Comparison of ENCODE assay signal across 1 cellular context in the genomic region with DNA sequence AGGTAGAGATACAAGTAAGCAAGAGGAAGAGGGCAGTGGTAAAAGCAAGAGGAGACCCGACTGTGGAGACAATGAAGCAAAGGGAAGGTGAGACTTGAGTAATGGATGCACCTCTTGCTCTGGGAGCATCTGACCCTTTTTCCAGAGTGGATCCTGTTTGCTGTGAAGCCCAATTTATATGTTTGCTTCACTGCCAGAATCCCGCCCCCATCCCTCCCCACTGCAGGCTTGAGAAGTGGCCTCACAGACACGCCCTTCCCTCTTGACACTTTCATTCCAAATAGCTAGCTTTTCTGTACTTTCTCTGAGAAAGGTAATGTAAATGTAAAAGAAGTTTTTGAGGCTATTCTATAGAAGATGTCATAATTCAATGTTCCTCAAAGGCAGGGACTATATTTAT.
TF ChIP-seq lines count a peak whose summit lies in the region.

No MANE protein-coding gene starts in this region.

TF ChIP-seq in WTC11, 78 proteins besides CTCF, POLR2A, EP300 and RAD21:
- TF ChIP-seq, protein P1, sequence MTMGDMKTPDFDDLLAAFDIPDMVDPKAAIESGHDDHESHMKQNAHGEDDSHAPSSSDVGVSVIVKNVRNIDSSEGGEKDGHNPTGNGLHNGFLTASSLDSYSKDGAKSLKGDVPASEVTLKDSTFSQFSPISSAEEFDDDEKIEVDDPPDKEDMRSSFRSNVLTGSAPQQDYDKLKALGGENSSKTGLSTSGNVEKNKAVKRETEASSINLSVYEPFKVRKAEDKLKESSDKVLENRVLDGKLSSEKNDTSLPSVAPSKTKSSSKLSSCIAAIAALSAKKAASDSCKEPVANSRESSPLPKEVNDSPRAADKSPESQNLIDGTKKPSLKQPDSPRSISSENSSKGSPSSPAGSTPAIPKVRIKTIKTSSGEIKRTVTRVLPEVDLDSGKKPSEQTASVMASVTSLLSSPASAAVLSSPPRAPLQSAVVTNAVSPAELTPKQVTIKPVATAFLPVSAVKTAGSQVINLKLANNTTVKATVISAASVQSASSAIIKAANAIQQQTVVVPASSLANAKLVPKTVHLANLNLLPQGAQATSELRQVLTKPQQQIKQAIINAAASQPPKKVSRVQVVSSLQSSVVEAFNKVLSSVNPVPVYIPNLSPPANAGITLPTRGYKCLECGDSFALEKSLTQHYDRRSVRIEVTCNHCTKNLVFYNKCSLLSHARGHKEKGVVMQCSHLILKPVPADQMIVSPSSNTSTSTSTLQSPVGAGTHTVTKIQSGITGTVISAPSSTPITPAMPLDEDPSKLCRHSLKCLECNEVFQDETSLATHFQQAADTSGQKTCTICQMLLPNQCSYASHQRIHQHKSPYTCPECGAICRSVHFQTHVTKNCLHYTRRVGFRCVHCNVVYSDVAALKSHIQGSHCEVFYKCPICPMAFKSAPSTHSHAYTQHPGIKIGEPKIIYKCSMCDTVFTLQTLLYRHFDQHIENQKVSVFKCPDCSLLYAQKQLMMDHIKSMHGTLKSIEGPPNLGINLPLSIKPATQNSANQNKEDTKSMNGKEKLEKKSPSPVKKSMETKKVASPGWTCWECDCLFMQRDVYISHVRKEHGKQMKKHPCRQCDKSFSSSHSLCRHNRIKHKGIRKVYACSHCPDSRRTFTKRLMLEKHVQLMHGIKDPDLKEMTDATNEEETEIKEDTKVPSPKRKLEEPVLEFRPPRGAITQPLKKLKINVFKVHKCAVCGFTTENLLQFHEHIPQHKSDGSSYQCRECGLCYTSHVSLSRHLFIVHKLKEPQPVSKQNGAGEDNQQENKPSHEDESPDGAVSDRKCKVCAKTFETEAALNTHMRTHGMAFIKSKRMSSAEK (CRISPR knock-in tag; IDR thresholded peaks at IDR 0.05; ENCODE audit: borderline replicate concordance) = no peak
- no peak for TF ChIP-seq FOXK1 (CRISPR knock-in tag; IDR thresholded peaks at IDR 0.05)
- TF ChIP-seq, protein P2, sequence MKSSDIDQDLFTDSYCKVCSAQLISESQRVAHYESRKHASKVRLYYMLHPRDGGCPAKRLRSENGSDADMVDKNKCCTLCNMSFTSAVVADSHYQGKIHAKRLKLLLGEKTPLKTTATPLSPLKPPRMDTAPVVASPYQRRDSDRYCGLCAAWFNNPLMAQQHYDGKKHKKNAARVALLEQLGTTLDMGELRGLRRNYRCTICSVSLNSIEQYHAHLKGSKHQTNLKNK (CRISPR knock-in tag; IDR thresholded peaks at IDR 0.05) = no peak
- no peak for TF ChIP-seq JUN (CRISPR knock-in tag; IDR thresholded peaks at IDR 0.05)
- no peak for TF ChIP-seq CBFB (CRISPR knock-in tag; IDR thresholded peaks at IDR 0.05; ENCODE audit: low read depth)
- TF ChIP-seq OVOL2 (CRISPR knock-in tag; IDR thresholded peaks at IDR 0.05; ENCODE audit: borderline replicate concordance) = no peak
- TF ChIP-seq, protein P3, sequence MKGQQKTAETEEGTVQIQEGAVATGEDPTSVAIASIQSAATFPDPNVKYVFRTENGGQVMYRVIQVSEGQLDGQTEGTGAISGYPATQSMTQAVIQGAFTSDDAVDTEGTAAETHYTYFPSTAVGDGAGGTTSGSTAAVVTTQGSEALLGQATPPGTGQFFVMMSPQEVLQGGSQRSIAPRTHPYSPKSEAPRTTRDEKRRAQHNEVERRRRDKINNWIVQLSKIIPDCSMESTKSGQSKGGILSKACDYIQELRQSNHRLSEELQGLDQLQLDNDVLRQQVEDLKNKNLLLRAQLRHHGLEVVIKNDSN (CRISPR knock-in tag; IDR thresholded peaks at IDR 0.05) = no peak
- TF ChIP-seq, protein P4, sequence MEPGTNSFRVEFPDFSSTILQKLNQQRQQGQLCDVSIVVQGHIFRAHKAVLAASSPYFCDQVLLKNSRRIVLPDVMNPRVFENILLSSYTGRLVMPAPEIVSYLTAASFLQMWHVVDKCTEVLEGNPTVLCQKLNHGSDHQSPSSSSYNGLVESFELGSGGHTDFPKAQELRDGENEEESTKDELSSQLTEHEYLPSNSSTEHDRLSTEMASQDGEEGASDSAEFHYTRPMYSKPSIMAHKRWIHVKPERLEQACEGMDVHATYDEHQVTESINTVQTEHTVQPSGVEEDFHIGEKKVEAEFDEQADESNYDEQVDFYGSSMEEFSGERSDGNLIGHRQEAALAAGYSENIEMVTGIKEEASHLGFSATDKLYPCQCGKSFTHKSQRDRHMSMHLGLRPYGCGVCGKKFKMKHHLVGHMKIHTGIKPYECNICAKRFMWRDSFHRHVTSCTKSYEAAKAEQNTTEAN (CRISPR knock-in tag; IDR thresholded peaks at IDR 0.05) = no peak
- TF ChIP-seq SMAD3 (CRISPR knock-in tag; IDR thresholded peaks at IDR 0.05; ENCODE audit: borderline replicate concordance) = no peak
- no peak for TF ChIP-seq ZNF121 (CRISPR knock-in tag; IDR thresholded peaks at IDR 0.05)
- no peak for TF ChIP-seq NFE2L1 (CRISPR knock-in tag; IDR thresholded peaks at IDR 0.05)
- TF ChIP-seq, protein P5, sequence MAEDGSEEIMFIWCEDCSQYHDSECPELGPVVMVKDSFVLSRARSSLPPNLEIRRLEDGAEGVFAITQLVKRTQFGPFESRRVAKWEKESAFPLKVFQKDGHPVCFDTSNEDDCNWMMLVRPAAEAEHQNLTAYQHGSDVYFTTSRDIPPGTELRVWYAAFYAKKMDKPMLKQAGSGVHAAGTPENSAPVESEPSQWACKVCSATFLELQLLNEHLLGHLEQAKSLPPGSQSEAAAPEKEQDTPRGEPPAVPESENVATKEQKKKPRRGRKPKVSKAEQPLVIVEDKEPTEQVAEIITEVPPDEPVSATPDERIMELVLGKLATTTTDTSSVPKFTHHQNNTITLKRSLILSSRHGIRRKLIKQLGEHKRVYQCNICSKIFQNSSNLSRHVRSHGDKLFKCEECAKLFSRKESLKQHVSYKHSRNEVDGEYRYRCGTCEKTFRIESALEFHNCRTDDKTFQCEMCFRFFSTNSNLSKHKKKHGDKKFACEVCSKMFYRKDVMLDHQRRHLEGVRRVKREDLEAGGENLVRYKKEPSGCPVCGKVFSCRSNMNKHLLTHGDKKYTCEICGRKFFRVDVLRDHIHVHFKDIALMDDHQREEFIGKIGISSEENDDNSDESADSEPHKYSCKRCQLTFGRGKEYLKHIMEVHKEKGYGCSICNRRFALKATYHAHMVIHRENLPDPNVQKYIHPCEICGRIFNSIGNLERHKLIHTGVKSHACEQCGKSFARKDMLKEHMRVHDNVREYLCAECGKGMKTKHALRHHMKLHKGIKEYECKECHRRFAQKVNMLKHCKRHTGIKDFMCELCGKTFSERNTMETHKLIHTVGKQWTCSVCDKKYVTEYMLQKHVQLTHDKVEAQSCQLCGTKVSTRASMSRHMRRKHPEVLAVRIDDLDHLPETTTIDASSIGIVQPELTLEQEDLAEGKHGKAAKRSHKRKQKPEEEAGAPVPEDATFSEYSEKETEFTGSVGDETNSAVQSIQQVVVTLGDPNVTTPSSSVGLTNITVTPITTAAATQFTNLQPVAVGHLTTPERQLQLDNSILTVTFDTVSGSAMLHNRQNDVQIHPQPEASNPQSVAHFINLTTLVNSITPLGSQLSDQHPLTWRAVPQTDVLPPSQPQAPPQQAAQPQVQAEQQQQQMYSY (CRISPR knock-in tag; IDR thresholded peaks at IDR 0.05) = no peak
- TF ChIP-seq, protein P6, sequence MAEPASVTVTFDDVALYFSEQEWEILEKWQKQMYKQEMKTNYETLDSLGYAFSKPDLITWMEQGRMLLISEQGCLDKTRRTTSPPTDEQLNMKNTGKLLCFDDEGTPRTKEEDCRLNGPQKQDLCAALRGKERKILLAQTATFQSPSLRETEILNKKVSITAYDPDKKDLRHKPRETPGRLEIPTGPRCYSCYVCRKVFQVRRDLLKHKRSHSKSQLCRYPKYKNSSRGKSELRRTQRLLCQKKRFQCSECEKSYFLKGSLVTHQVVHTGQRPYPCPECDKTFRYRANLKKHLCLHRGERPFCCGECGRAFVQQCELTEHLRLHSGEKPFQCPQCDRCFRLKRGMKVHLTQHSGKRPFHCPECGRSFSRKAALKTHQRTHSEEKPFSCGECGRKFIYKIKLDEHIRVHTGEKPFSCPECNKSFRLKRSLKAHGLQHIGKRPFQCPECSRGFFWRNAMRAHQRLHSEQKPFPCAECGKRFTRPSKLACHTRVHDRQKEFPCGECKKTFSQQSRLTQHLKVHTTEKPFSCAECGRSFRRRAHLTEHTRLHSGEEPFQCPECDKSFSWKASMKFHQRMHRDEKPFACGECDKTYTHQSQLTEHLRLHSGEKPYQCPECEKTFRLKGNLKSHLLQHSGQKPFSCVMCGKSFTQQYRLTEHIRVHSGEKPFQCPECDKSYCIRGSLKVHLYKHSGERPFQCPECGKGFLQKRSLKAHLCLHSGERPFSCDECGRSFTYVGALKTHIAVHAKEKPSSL (CRISPR knock-in tag; conservative IDR thresholded peaks at IDR 0.05) = no peak
- TF ChIP-seq ESRRA (CRISPR knock-in tag; IDR thresholded peaks at IDR 0.05; ENCODE audit: borderline replicate concordance) = no peak
- TF ChIP-seq NFATC4 (CRISPR knock-in tag; IDR thresholded peaks at IDR 0.05) = no peak
